Comparison of ENCODE assay signal across 18 cellular contexts in genomic region chr3:129502641-129503386, GRCh38. TPM values are rescaled to one million over a fixed set of nuclear protein-coding genes. Genes with fewer than 3 reads are reported as not detected.
DNase-seq lines count a peak whose midpoint lies in the region; ATAC-seq lines count a peak whose summit lies in the region.
"Had no signal": no experiment of that assay in that cellular context is flagged by ENCODE, and none has a peak within 500 bp of the region (broad histone marks: within the 10 kb centered on the region; RNA-seq: fewer than 3 reads in every experiment).

No MANE protein-coding gene starts in this region.

- intact Hi-C loops in left cardiac atrium (cut with DNase I) = loop anchor here in 1 of 2 donors (5.0 kb wide), 2 partner anchors 41 to 54 kb away; no protein-coding TSS in a partner anchor

- DNase-seq in COLO668 (lab: John Stamatoyannopoulos, UW; ENCODE audit: unreplicated experiment) (peak; percentile 65), NCI-H1105 (lab: John Stamatoyannopoulos, UW) (peak; percentile 84), NCI-H510A treated with DMSO at 0.1 percent for 48 hours (lab: John Stamatoyannopoulos, UW) (peak; percentile 52), left cardiac atrium (no peak)
- DNase-seq in stimulated activated CD4-positive, alpha-beta T cell treated with anti-CD3 and anti-CD28 coated beads, Interleukin-4, amount 100 ng/mL, for 4 hours = no peak
- no peak for DNase-seq in activated CD4-positive, alpha-beta T cell treated with anti-CD3 and anti-CD28 coated beads for 1 hour
- DNase-seq: activated CD4-positive, alpha-beta T cell treated with anti-CD3 and anti-CD28 coated beads, Interleukin-2, amount 50 U/mL, for 48 hours; activated T-cell treated with anti-CD3 and anti-CD28 coated beads, Interleukin-2, amount 50 U/mL, for 24 hours; body of pancreas; CD8-positive, alpha-beta T cell; GDM1; NCI-H226; PC-9 had no signal

- ATAC-seq in left cardiac atrium (peak; percentile 22 to 49), HG02678 (IDR thresholded peaks at IDR 0.05; ENCODE audit: unreplicated experiment) (no peak), HG02610 (IDR thresholded peaks at IDR 0.05; ENCODE audit: unreplicated experiment) (no peak)
- ATAC-seq: body of pancreas; CD8-positive, alpha-beta T cell had no signal

RNA-seq across cellular contexts. Expression of gene RHO, which starts 25.6 kb away (rescaled TPM):
- total RNA-seq in left cardiac atrium = not detected
- total RNA-seq: body of pancreas; CD8-positive, alpha-beta T cell; glomerular endothelial cell; GM23338; PC-9; vagina had no signal

RNA-seq across cellular contexts. Expression of gene H1-8, which starts 40.2 kb away (rescaled TPM):
- not detected for total RNA-seq in left cardiac atrium
- total RNA-seq: body of pancreas; CD8-positive, alpha-beta T cell; glomerular endothelial cell; GM23338; PC-9; vagina had no signal

Comparison
In these comparisons a context has a peak if more than half of its experiments do, and no peak if none do; other contexts are left out.
1. DNase-seq: peak in COLO668 (single experiment), NCI-H1105 (single experiment) and NCI-H510A treated with DMSO at 0.1 percent for 48 hours (single experiment); none in left cardiac atrium (single experiment), stimulated activated CD4-positive, alpha-beta T cell treated with anti-CD3 and anti-CD28 coated beads, Interleukin-4, amount 100 ng/mL, for 4 hours (0 of 2) and activated CD4-positive, alpha-beta T cell treated with anti-CD3 and anti-CD28 coated beads for 1 hour (single experiment).
2. ATAC-seq: peak in left cardiac atrium (2 of 2); none in HG02678 (single experiment) and HG02610 (single experiment).